ENCODE assay signal across 8 cellular contexts in genomic region chr13:30616927-30617314, GRCh38. TPM values are rescaled to one million over a fixed set of nuclear protein-coding genes. Genes with fewer than 3 reads are reported as not detected.
DNase-seq lines count a peak whose midpoint lies in the region; ATAC-seq and TF ChIP-seq lines count a peak whose summit lies in the region.

No MANE protein-coding gene starts in this region.

- peaks cover 0 to 5% of the 10 kb centered on the region in 2 donors for H3K36me3 Mint-ChIP-seq in activated naive CD4-positive, alpha-beta T cell treated with anti-CD3 and anti-CD28 coated beads, Interleukin-2, amount 50 U/mL, for 72 hours

- intact Hi-C loops in head of caudate nucleus (cut with DNase I), result loop anchor here (1.0 to 5.0 kb wide), 3 partner anchors 57 to 210 kb away; partner anchors contain the start of gene HMGB1

- DNase-seq in DMS79 treated with DMSO at 0.1 percent for 48 hours (lab: John Stamatoyannopoulos, UW), result peak; percentile 66
- DNase-seq in HK-2 (ENCODE audit: unreplicated experiment), result peak; percentile 58
- peak; percentile 96 for DNase-seq in NCI-H82 (lab: John Stamatoyannopoulos, UW)
- peak in 1 of 2 donors; percentile 49 for DNase-seq in activated naive CD4-positive, alpha-beta T cell treated with anti-CD3 and anti-CD28 coated beads, Interleukin-2, amount 50 U/mL, for 72 hours (ENCODE audit: low spot score in 2 of 2)
- DNase-seq in head of caudate nucleus, result peak; percentile 34 to 87 (median 70)
- DNase-seq in omental fat pad (ENCODE audit: low spot score), result peak; percentile 27
- no peak for DNase-seq in T1000 (lab: John Stamatoyannopoulos, UW)

- ATAC-seq in GM19467 (IDR thresholded peaks at IDR 0.05; ENCODE audit: unreplicated experiment) (peak; percentile 15), omental fat pad (ENCODE audit: low FRiP score) (peak; percentile 57)
- ATAC-seq in activated naive CD4-positive, alpha-beta T cell treated with anti-CD3 and anti-CD28 coated beads, Interleukin-2, amount 50 U/mL, for 72 hours, result peak; percentile 42 to 52

- H3K27ac Mint-ChIP-seq in activated naive CD4-positive, alpha-beta T cell treated with anti-CD3 and anti-CD28 coated beads, Interleukin-2, amount 50 U/mL, for 72 hours, result no peak overlapping the region

- TF ChIP-seq CTCF in omental fat pad (IDR thresholded peaks at IDR 0.05), result no peak

- no peaks in the 10 kb centered on the region for H3K9me3 Mint-ChIP-seq in activated naive CD4-positive, alpha-beta T cell treated with anti-CD3 and anti-CD28 coated beads, Interleukin-2, amount 50 U/mL, for 72 hours

RNA-seq across cellular contexts. Expression of gene USPL1, which starts 0.8 kb away (rescaled TPM):
- total RNA-seq in activated naive CD4-positive, alpha-beta T cell treated with anti-CD3 and anti-CD28 coated beads, Interleukin-2, amount 50 U/mL, for 72 hours, result 10 to 100 TPM; 15.4 to 18.8 TPM
- 10 to 100 TPM; 29.2 to 33.9 (median 32.6) TPM for total RNA-seq in omental fat pad
